1 cellular context compared by ENCODE assay signal in the genomic region with DNA sequence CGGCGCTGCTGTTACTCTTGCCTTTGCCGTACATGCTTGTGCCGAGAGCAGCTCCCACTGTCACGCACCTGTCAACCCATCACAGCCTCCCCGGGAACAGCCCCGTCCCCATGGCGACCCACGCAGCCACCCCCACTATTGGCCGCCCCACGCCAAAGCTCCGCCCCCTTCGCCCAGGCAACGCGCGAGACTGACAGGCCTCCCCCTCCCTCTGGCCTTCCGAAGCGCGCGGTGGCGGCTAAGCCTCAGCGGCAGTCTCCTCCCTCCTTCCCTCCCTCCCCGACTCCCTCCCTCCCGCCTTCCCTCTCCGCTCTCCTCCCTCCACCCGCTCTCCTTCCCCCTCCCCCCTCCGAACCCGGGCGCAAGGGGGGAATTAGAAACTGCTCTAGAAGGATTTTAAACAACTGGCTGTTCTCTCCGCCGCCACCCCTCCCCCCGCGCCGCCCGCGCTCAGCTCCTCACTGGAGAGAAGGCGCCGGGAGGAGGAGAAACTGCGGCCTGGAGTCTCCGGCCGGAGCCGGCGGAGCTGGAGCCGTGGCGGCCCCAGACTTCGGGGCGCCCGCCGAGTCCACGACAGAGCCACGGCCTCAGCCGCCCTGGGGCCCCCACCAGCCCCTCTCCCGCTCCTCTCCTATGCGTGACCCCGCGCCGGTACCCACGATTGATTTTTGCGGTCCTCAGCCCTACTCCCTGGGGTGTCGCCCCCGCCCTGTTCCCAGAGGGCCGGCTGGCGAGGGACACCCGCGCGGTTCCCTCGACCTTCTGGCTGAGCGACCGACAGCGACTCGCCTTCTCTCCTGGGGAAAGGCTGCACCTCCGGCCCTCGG.
TF ChIP-seq lines count a peak whose summit lies in the region.

A gene (minus strand): TSS at position 89 of the 827 bp plus-strand sequence. CDS start 55 bp downstream, at position 34.

TF ChIP-seq in K562, 482 proteins besides CTCF, POLR2A, EP300 and RAD21 (continued from another document and continues in another):
- TF ChIP-seq, protein P1, sequence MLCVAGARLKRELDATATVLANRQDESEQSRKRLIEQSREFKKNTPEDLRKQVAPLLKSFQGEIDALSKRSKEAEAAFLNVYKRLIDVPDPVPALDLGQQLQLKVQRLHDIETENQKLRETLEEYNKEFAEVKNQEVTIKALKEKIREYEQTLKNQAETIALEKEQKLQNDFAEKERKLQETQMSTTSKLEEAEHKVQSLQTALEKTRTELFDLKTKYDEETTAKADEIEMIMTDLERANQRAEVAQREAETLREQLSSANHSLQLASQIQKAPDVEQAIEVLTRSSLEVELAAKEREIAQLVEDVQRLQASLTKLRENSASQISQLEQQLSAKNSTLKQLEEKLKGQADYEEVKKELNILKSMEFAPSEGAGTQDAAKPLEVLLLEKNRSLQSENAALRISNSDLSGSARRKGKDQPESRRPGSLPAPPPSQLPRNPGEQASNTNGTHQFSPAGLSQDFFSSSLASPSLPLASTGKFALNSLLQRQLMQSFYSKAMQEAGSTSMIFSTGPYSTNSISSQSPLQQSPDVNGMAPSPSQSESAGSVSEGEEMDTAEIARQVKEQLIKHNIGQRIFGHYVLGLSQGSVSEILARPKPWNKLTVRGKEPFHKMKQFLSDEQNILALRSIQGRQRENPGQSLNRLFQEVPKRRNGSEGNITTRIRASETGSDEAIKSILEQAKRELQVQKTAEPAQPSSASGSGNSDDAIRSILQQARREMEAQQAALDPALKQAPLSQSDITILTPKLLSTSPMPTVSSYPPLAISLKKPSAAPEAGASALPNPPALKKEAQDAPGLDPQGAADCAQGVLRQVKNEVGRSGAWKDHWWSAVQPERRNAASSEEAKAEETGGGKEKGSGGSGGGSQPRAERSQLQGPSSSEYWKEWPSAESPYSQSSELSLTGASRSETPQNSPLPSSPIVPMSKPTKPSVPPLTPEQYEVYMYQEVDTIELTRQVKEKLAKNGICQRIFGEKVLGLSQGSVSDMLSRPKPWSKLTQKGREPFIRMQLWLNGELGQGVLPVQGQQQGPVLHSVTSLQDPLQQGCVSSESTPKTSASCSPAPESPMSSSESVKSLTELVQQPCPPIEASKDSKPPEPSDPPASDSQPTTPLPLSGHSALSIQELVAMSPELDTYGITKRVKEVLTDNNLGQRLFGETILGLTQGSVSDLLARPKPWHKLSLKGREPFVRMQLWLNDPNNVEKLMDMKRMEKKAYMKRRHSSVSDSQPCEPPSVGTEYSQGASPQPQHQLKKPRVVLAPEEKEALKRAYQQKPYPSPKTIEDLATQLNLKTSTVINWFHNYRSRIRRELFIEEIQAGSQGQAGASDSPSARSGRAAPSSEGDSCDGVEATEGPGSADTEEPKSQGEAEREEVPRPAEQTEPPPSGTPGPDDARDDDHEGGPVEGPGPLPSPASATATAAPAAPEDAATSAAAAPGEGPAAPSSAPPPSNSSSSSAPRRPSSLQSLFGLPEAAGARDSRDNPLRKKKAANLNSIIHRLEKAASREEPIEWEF (CRISPR knock-in tag; IDR thresholded peaks at IDR 0.05), result no peak
- TF ChIP-seq ARNT (IDR thresholded peaks at IDR 0.05), result peak; percentile 68 to 78; a peak in 1 of 4 replicates
- 0 out of 2 replicates have a peak, but pooled peaks have one; percentile 11 for TF ChIP-seq ELF2 (CRISPR knock-in tag; IDR thresholded peaks at IDR 0.05)
- no peak for TF ChIP-seq PHTF2 (CRISPR knock-in tag; IDR thresholded peaks at IDR 0.05)
- TF ChIP-seq HNRNPK (IDR thresholded peaks at IDR 0.05; ENCODE audit: low read depth, low read length, poor library complexity, severe bottlenecking), result no peak
- TF ChIP-seq, protein P2, sequence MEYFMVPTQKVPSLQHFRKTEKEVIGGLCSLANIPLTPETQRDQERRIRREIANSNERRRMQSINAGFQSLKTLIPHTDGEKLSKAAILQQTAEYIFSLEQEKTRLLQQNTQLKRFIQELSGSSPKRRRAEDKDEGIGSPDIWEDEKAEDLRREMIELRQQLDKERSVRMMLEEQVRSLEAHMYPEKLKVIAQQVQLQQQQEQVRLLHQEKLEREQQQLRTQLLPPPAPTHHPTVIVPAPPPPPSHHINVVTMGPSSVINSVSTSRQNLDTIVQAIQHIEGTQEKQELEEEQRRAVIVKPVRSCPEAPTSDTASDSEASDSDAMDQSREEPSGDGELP (CRISPR knock-in tag; IDR thresholded peaks at IDR 0.05; ENCODE audit: borderline replicate concordance), result peak; percentile 94
- TF ChIP-seq, protein P3, sequence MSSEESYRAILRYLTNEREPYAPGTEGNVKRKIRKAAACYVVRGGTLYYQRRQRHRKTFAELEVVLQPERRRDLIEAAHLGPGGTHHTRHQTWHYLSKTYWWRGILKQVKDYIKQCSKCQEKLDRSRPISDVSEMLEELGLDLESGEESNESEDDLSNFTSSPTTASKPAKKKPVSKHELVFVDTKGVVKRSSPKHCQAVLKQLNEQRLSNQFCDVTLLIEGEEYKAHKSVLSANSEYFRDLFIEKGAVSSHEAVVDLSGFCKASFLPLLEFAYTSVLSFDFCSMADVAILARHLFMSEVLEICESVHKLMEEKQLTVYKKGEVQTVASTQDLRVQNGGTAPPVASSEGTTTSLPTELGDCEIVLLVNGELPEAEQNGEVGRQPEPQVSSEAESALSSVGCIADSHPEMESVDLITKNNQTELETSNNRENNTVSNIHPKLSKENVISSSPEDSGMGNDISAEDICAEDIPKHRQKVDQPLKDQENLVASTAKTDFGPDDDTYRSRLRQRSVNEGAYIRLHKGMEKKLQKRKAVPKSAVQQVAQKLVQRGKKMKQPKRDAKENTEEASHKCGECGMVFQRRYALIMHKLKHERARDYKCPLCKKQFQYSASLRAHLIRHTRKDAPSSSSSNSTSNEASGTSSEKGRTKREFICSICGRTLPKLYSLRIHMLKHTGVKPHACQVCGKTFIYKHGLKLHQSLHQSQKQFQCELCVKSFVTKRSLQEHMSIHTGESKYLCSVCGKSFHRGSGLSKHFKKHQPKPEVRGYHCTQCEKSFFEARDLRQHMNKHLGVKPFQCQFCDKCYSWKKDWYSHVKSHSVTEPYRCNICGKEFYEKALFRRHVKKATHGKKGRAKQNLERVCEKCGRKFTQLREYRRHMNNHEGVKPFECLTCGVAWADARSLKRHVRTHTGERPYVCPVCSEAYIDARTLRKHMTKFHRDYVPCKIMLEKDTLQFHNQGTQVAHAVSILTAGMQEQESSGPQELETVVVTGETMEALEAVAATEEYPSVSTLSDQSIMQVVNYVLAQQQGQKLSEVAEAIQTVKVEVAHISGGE (CRISPR knock-in tag; IDR thresholded peaks at IDR 0.05), result peak in 1 of 3 experiments; percentile 3; a peak in 1 of 6 replicates
- TF ChIP-seq ZNF274 (IDR thresholded peaks at IDR 0.05; ENCODE audit: borderline replicate concordance, low read depth, low read length), result no peak
- TF ChIP-seq, protein P4, sequence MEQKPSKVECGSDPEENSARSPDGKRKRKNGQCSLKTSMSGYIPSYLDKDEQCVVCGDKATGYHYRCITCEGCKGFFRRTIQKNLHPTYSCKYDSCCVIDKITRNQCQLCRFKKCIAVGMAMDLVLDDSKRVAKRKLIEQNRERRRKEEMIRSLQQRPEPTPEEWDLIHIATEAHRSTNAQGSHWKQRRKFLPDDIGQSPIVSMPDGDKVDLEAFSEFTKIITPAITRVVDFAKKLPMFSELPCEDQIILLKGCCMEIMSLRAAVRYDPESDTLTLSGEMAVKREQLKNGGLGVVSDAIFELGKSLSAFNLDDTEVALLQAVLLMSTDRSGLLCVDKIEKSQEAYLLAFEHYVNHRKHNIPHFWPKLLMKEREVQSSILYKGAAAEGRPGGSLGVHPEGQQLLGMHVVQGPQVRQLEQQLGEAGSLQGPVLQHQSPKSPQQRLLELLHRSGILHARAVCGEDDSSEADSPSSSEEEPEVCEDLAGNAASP (IDR thresholded peaks at IDR 0.05), result no peak
- peak; percentile 78 for TF ChIP-seq POLR2H (tag; IDR thresholded peaks at IDR 0.05; ENCODE audit: low read depth)
- TF ChIP-seq LCOR (CRISPR knock-in tag; IDR thresholded peaks at IDR 0.05), result peak; percentile 90
- TF ChIP-seq MEF2A (IDR thresholded peaks at IDR 0.05; ENCODE audit: control insufficient read depth, low read depth, low read length), result peak; percentile 59; the same call in 1 of the 2 replicates
- TF ChIP-seq, protein P5, sequence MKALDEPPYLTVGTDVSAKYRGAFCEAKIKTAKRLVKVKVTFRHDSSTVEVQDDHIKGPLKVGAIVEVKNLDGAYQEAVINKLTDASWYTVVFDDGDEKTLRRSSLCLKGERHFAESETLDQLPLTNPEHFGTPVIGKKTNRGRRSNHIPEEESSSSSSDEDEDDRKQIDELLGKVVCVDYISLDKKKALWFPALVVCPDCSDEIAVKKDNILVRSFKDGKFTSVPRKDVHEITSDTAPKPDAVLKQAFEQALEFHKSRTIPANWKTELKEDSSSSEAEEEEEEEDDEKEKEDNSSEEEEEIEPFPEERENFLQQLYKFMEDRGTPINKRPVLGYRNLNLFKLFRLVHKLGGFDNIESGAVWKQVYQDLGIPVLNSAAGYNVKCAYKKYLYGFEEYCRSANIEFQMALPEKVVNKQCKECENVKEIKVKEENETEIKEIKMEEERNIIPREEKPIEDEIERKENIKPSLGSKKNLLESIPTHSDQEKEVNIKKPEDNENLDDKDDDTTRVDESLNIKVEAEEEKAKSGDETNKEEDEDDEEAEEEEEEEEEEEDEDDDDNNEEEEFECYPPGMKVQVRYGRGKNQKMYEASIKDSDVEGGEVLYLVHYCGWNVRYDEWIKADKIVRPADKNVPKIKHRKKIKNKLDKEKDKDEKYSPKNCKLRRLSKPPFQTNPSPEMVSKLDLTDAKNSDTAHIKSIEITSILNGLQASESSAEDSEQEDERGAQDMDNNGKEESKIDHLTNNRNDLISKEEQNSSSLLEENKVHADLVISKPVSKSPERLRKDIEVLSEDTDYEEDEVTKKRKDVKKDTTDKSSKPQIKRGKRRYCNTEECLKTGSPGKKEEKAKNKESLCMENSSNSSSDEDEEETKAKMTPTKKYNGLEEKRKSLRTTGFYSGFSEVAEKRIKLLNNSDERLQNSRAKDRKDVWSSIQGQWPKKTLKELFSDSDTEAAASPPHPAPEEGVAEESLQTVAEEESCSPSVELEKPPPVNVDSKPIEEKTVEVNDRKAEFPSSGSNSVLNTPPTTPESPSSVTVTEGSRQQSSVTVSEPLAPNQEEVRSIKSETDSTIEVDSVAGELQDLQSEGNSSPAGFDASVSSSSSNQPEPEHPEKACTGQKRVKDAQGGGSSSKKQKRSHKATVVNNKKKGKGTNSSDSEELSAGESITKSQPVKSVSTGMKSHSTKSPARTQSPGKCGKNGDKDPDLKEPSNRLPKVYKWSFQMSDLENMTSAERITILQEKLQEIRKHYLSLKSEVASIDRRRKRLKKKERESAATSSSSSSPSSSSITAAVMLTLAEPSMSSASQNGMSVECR (CRISPR knock-in tag; IDR thresholded peaks at IDR 0.05), result 0 out of 2 replicates have a peak, but pooled peaks have one; percentile 36
- no peak for TF ChIP-seq ZNF212 (CRISPR knock-in tag; IDR thresholded peaks at IDR 0.05)
- peak; percentile 4; the same call in 1 of the 2 replicates for TF ChIP-seq MTA3 (IDR thresholded peaks at IDR 0.05; ENCODE audit: borderline replicate concordance)
- TF ChIP-seq, protein P6, sequence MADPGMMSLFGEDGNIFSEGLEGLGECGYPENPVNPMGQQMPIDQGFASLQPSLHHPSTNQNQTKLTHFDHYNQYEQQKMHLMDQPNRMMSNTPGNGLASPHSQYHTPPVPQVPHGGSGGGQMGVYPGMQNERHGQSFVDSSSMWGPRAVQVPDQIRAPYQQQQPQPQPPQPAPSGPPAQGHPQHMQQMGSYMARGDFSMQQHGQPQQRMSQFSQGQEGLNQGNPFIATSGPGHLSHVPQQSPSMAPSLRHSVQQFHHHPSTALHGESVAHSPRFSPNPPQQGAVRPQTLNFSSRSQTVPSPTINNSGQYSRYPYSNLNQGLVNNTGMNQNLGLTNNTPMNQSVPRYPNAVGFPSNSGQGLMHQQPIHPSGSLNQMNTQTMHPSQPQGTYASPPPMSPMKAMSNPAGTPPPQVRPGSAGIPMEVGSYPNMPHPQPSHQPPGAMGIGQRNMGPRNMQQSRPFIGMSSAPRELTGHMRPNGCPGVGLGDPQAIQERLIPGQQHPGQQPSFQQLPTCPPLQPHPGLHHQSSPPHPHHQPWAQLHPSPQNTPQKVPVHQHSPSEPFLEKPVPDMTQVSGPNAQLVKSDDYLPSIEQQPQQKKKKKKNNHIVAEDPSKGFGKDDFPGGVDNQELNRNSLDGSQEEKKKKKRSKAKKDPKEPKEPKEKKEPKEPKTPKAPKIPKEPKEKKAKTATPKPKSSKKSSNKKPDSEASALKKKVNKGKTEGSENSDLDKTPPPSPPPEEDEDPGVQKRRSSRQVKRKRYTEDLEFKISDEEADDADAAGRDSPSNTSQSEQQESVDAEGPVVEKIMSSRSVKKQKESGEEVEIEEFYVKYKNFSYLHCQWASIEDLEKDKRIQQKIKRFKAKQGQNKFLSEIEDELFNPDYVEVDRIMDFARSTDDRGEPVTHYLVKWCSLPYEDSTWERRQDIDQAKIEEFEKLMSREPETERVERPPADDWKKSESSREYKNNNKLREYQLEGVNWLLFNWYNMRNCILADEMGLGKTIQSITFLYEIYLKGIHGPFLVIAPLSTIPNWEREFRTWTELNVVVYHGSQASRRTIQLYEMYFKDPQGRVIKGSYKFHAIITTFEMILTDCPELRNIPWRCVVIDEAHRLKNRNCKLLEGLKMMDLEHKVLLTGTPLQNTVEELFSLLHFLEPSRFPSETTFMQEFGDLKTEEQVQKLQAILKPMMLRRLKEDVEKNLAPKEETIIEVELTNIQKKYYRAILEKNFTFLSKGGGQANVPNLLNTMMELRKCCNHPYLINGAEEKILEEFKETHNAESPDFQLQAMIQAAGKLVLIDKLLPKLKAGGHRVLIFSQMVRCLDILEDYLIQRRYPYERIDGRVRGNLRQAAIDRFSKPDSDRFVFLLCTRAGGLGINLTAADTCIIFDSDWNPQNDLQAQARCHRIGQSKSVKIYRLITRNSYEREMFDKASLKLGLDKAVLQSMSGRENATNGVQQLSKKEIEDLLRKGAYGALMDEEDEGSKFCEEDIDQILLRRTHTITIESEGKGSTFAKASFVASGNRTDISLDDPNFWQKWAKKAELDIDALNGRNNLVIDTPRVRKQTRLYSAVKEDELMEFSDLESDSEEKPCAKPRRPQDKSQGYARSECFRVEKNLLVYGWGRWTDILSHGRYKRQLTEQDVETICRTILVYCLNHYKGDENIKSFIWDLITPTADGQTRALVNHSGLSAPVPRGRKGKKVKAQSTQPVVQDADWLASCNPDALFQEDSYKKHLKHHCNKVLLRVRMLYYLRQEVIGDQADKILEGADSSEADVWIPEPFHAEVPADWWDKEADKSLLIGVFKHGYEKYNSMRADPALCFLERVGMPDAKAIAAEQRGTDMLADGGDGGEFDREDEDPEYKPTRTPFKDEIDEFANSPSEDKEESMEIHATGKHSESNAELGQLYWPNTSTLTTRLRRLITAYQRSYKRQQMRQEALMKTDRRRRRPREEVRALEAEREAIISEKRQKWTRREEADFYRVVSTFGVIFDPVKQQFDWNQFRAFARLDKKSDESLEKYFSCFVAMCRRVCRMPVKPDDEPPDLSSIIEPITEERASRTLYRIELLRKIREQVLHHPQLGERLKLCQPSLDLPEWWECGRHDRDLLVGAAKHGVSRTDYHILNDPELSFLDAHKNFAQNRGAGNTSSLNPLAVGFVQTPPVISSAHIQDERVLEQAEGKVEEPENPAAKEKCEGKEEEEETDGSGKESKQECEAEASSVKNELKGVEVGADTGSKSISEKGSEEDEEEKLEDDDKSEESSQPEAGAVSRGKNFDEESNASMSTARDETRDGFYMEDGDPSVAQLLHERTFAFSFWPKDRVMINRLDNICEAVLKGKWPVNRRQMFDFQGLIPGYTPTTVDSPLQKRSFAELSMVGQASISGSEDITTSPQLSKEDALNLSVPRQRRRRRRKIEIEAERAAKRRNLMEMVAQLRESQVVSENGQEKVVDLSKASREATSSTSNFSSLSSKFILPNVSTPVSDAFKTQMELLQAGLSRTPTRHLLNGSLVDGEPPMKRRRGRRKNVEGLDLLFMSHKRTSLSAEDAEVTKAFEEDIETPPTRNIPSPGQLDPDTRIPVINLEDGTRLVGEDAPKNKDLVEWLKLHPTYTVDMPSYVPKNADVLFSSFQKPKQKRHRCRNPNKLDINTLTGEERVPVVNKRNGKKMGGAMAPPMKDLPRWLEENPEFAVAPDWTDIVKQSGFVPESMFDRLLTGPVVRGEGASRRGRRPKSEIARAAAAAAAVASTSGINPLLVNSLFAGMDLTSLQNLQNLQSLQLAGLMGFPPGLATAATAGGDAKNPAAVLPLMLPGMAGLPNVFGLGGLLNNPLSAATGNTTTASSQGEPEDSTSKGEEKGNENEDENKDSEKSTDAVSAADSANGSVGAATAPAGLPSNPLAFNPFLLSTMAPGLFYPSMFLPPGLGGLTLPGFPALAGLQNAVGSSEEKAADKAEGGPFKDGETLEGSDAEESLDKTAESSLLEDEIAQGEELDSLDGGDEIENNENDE (IDR thresholded peaks at IDR 0.05; ENCODE audit: low read depth, low read length), result no peak
- TF ChIP-seq HNRNPUL1 (IDR thresholded peaks at IDR 0.05; ENCODE audit: low read length), result no peak
